25 cellular contexts compared by ENCODE assay signal in the genomic region with DNA sequence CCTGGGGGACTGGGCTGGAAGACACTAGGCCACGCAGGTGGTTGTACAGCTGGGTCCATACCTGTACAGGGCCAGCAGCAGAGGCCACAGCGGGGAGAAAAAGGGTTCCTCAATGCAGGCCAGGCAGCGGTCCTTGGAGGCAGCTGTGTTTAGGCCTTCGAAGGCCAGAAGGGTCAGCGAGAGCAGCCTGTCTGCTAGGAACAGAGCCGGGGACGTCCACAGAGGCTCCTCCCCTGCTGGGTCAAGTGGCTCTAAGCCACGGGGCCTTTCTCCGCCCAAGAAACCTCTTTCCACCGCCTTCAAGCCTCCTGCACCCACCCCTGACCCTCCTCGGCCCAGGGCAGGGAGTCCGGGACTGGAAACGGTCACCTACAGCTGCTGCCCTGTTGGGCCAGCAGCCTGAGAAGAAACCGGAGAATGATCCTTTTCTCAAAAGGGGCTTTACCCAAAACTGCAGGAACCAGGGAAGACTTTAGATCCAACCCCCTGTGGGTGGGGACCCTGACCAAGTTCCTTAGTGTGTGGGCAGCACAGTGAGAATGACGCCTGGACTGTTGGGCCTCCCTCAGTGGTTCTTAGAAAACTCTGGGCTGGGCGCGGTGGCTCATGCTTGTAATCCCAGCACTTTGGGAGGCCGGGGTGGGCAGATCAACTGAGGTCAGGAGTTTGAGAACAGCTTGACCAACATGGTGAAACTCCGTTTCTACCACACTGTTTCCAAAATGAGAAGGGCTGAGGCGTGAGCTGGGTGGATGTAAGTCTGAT. TPM values are rescaled to one million over a fixed set of nuclear protein-coding genes. Genes with fewer than 3 reads are reported as not detected.
A peak's percentile ranks its signal among the peaks of the same experiment; 100 is the strongest.
DNase-seq lines count a peak whose midpoint lies in the region; ATAC-seq, FAIRE-seq and TF ChIP-seq lines count a peak whose summit lies in the region.
"Had no signal": no experiment of that assay in that cellular context is flagged by ENCODE, and none has a peak within 500 bp of the region (broad histone marks: within the 10 kb centered on the region; RNA-seq: fewer than 3 reads in every experiment).

No MANE protein-coding gene starts in this region.

- no TSS peak for BruUV-seq in K562 (replicated peaks; lab: Mats Ljungman, UMichigan)

- WGBS in K562 (ENCODE audit: insufficient coverage, low coverage, missing lambda C conversion rate), result 45% methylated on average over 17 of the region's 20 CpGs

- in situ Hi-C loops in K562 (cut with MboI), result no loop called here

- 0 out of 2 replicates have a peak, but pooled peaks cover 5% of the 10 kb centered on the region for H3F3A ChIP-seq in GM23338 (replicated peaks; ENCODE audit: low read depth)

- TF ChIP-seq CTCF in GM23338 (conservative IDR thresholded peaks at IDR 0.05; ENCODE audit: low read depth in 2 of 2) (no peak), K562 (IDR thresholded peaks at IDR 0.05 in 2 of 3, conservative IDR thresholded peaks at IDR 0.05 in 1 of 3; ENCODE audit: insufficient read depth in 2 of 3, low read depth in 1 of 3, low read length in 3 of 3) (no peak), nephron progenitor cell (IDR thresholded peaks at IDR 0.05) (no peak)

- H3K27ac ChIP-seq in GM23338 (ENCODE audit: low read depth) (no peak overlapping the region), K562 (ENCODE audit: extremely low read depth, low read depth, low read length) (peak overlapping the region; percentile 51; the same call in 2 of the 3 replicates)

- peak overlapping the region; percentile 65 for H3K4me2 ChIP-seq in GM23338
- H3K4me2 ChIP-seq in K562 (ENCODE audit: insufficient read depth, low read length), result peak overlapping the region; percentile 22

- CTCF ChIA-PET in K562 (lab: Yijun Ruan, JAX; ENCODE audit: low intra/inter-chr PET ratio), result no interaction called here

- H3K36me3 ChIP-seq in GM23338 (ENCODE audit: insufficient read depth) (no peaks in the 10 kb centered on the region; the same call in 1 of the 2 replicates), K562 (ENCODE audit: control insufficient read depth, insufficient read depth, low read length) (peaks cover 19% of the 10 kb centered on the region)

- peak; percentile 85 for FAIRE-seq in K562 (lab: Jason Lieb, UNC)
- FAIRE-seq: small intestine had no signal

- H3K27me3 ChIP-seq in GM23338 (ENCODE audit: insufficient read depth), result peaks cover 15% of the 10 kb centered on the region
- no peaks in the 10 kb centered on the region for H3K27me3 ChIP-seq in K562 (ENCODE audit: control insufficient read depth in 2 of 2, insufficient read depth in 2 of 2, low read length in 2 of 2)

- no peak for TF ChIP-seq POLR2A in K562 (conservative IDR thresholded peaks at IDR 0.05)

- ATAC-seq in GM23338, result no peak
- peak; percentile 7 for ATAC-seq in K562
- ATAC-seq: activated T-cell treated with anti-CD3 and anti-CD28 coated beads, Interleukin-2, amount 50 U/mL, for 72 hours had no signal

- no peak for TF ChIP-seq RAD21 in K562 (CRISPR knock-in tag; conservative IDR thresholded peaks at IDR 0.05 in 1 of 2, IDR thresholded peaks at IDR 0.05 in 1 of 2)

- H4K20me1 ChIP-seq in GM23338 (replicated peaks; ENCODE audit: insufficient read depth) (peaks cover 13% of the 10 kb centered on the region), K562 (replicated peaks; ENCODE audit: control insufficient read depth, insufficient read depth, low read length) (no peaks in the 10 kb centered on the region)

- H3K4me1 Mint-ChIP-seq in T-helper 2 cell treated with Interferon-gamma antibody and Interleukin-4, amounts not matched to agents 5 μg/mL and 100 μg/mL, for 36 hours (ENCODE audit: low read depth), result peaks cover 5% of the 10 kb centered on the region
- H3K4me1 Mint-ChIP-seq in GM23338 (peaks cover 11% of the 10 kb centered on the region), nephron progenitor cell (peaks cover 20% of the 10 kb centered on the region)

- H3K9me2 ChIP-seq in GM23338 (ENCODE audit: insufficient read depth), result no peaks in the 10 kb centered on the region

- no peaks in the 10 kb centered on the region for H3K9me1 ChIP-seq in K562 (ENCODE audit: control insufficient read depth, insufficient read depth, low read length)

- no peaks in the 10 kb centered on the region for H3K9me3 Mint-ChIP-seq in T-helper 2 cell treated with Interferon-gamma antibody and Interleukin-4, amounts not matched to agents 5 μg/mL and 100 μg/mL, for 36 hours
- H3K9me3 Mint-ChIP-seq in GM23338 (no peaks in the 10 kb centered on the region), nephron progenitor cell (peaks cover 5% of the 10 kb centered on the region)
- H3K9me3 Mint-ChIP-seq: activated B cell treated with CpG ODN at 0.5 μM for 24 hours; activated CD4-positive, alpha-beta memory T cell treated with anti-CD3 and anti-CD28 coated beads, Interleukin-2, amount 10 ng/mL, durations not matched to agents 7 days and 5 days; activated naive CD8-positive, alpha-beta T cell treated with anti-CD3 and anti-CD28 coated beads for 36 hours; activated T-cell treated with anti-CD3 and anti-CD28 coated beads, Interleukin-2, amount 50 U/mL, for 72 hours had no signal

- no peaks in the 10 kb centered on the region for H3K27me3 Mint-ChIP-seq in T-helper 2 cell treated with Interferon-gamma antibody and Interleukin-4, amounts not matched to agents 5 μg/mL and 100 μg/mL, for 36 hours (ENCODE audit: low read depth)
- H3K27me3 Mint-ChIP-seq in GM23338 (ENCODE audit: insufficient read depth, low read depth, poor library complexity), result peaks cover 23% of the 10 kb centered on the region
- H3K27me3 Mint-ChIP-seq in nephron progenitor cell (ENCODE audit: low read depth, poor library complexity), result peaks cover 5% of the 10 kb centered on the region
- H3K27me3 Mint-ChIP-seq: activated B cell treated with CpG ODN at 0.5 μM for 24 hours; activated CD4-positive, alpha-beta memory T cell treated with anti-CD3 and anti-CD28 coated beads, Interleukin-2, amount 10 ng/mL, durations not matched to agents 7 days and 5 days; activated naive CD8-positive, alpha-beta T cell treated with anti-CD3 and anti-CD28 coated beads for 36 hours had no signal

- intact Hi-C loops in K562 (cut with micrococcal nuclease), result loop anchor here (5.0 kb wide), 1 partner anchor 42 kb away; no protein-coding TSS in a partner anchor

- H2AFZ ChIP-seq in GM23338 (no peak overlapping the region), K562 (ENCODE audit: low read depth, low read length) (peak overlapping the region; percentile 69)

- no peak for DNase-seq in T-helper 2 cell treated with Interferon-gamma antibody and Interleukin-4, amounts not matched to agents 5 μg/mL and 100 μg/mL, for 36 hours (ENCODE audit: low spot score)
- DNase-seq in T-helper 2 cell (no peak), GM23338 (ENCODE audit: low spot score) (no peak), K562 (ENCODE audit: extremely low read depth in 1 of 4, low spot score in 3 of 4) (peak in 2 of 4 experiments; percentile 45 to 65), nephron progenitor cell (no peak), NCI-H1436 (lab: John Stamatoyannopoulos, UW) (no peak), pons (ENCODE audit: low spot score) (no peak), DMS53 (lab: John Stamatoyannopoulos, UW) (no peak)
- DNase-seq: activated B cell treated with CpG ODN at 0.5 μM for 24 hours; activated CD4-positive, alpha-beta memory T cell treated with anti-CD3 and anti-CD28 coated beads, Interleukin-2, amount 10 ng/mL, durations not matched to agents 7 days and 5 days; activated naive CD8-positive, alpha-beta T cell treated with anti-CD3 and anti-CD28 coated beads for 36 hours; activated T-cell treated with anti-CD3 and anti-CD28 coated beads, Interleukin-2, amount 50 U/mL, for 72 hours; AML-193; DMS79; GF-D8; head of caudate nucleus; kidney glomerular epithelial cell; NCI-H1048; NCI-H187; NCI-H526 treated with DMSO at 0.1 percent for 48 hours; occipital lobe; small intestine; stimulated activated CD4-positive, alpha-beta T cell treated with anti-CD3 and anti-CD28 coated beads, Interleukin-2, amount 100 ng/mL, for 24 hours; substantia nigra had no signal

- H3K4me3 Mint-ChIP-seq in T-helper 2 cell treated with Interferon-gamma antibody and Interleukin-4, amounts not matched to agents 5 μg/mL and 100 μg/mL, for 36 hours, result peak overlapping the region; percentile 54
- H3K4me3 Mint-ChIP-seq in GM23338 (peak overlapping the region; percentile 30; the same call in 1 of the 3 replicates), nephron progenitor cell (peak overlapping the region; percentile 40)
- H3K4me3 Mint-ChIP-seq: activated B cell treated with CpG ODN at 0.5 μM for 24 hours; activated CD4-positive, alpha-beta memory T cell treated with anti-CD3 and anti-CD28 coated beads, Interleukin-2, amount 10 ng/mL, durations not matched to agents 7 days and 5 days; activated naive CD8-positive, alpha-beta T cell treated with anti-CD3 and anti-CD28 coated beads for 36 hours had no signal

- 0 out of 2 replicates have a peak overlapping the region, but pooled peaks have one; percentile 13 for H3K4me3 ChIP-seq in GM23338
- H3K4me3 ChIP-seq in K562, result no peak overlapping the region
- H3K4me3 ChIP-seq: lung had no signal

- H3K9ac ChIP-seq in K562 (ENCODE audit: insufficient read depth in 1 of 2, low read depth in 2 of 2, low read length in 2 of 2), result peak overlapping the region; percentile 31 to 88

- peaks cover 12% of the 10 kb centered on the region for H3K4me1 ChIP-seq in GM23338 (ENCODE audit: insufficient read depth)
- peaks cover 18 to 80% of the 10 kb centered on the region in 2 experiments; a peak in 4 of 5 replicates for H3K4me1 ChIP-seq in K562 (replicated peaks in 1 of 2; ENCODE audit: control insufficient read depth in 2 of 2, insufficient read depth in 2 of 2, low read length in 2 of 2)

- peaks cover 9% of the 10 kb centered on the region for H3K36me3 Mint-ChIP-seq in T-helper 2 cell treated with Interferon-gamma antibody and Interleukin-4, amounts not matched to agents 5 μg/mL and 100 μg/mL, for 36 hours (ENCODE audit: low read depth)
- H3K36me3 Mint-ChIP-seq in GM23338 (ENCODE audit: low read depth), result peaks cover 14% of the 10 kb centered on the region
- H3K36me3 Mint-ChIP-seq in nephron progenitor cell (ENCODE audit: low read depth), result peaks cover 11% of the 10 kb centered on the region

- H3K79me2 ChIP-seq in GM23338 (replicated peaks; ENCODE audit: insufficient read depth) (peaks cover 6% of the 10 kb centered on the region), K562 (ENCODE audit: control insufficient read depth, insufficient read depth, low read length) (peaks cover 29% of the 10 kb centered on the region)

- H3K9me3 ChIP-seq in K562 (replicated peaks; ENCODE audit: control insufficient read depth, insufficient read depth, low read depth, low read length), result 0 out of 2 replicates have a peak, but pooled peaks cover 2% of the 10 kb centered on the region

- POLR2A ChIA-PET in K562 (lab: Yijun Ruan, JAX), result interaction anchor here (0.5 to 4.5 kb wide), 4 partner anchors 8 to 25 kb away, joined by 3 to 45 read pairs (median 8); a partner anchor contains a TSS

- no peak for TF ChIP-seq EP300 in K562 (IDR thresholded peaks at IDR 0.05; ENCODE audit: low read length)

- H3K27ac Mint-ChIP-seq in T-helper 2 cell treated with Interferon-gamma antibody and Interleukin-4, amounts not matched to agents 5 μg/mL and 100 μg/mL, for 36 hours, result no peak overlapping the region
- H3K27ac Mint-ChIP-seq in GM23338 (no peak overlapping the region), nephron progenitor cell (peak overlapping the region; percentile 93)
- H3K27ac Mint-ChIP-seq: activated B cell treated with CpG ODN at 0.5 μM for 24 hours; activated CD4-positive, alpha-beta memory T cell treated with anti-CD3 and anti-CD28 coated beads, Interleukin-2, amount 10 ng/mL, durations not matched to agents 7 days and 5 days; activated naive CD8-positive, alpha-beta T cell treated with anti-CD3 and anti-CD28 coated beads for 36 hours; activated T-cell treated with anti-CD3 and anti-CD28 coated beads, Interleukin-2, amount 50 U/mL, for 72 hours had no signal

RNA-seq across cellular contexts. Expression of a gene that starts 8.4 kb away (rescaled TPM):
- 23.4 and 26.2 TPM in 2 replicates for total RNA-seq in GM23338 (2014; rRNA removed; shearing (Covaris generic))
- polyA plus RNA-seq in GM23338 (2016; fragmentation: Nextera tagmentation; extraction: Ambion mirVana) (6.9 and 11.1 TPM in 2 replicates), K562 (2011; rRNA removed) (4.0 and 4.5 TPM in 2 replicates), K562 (2014; fragmentation: Illumina TruSeq; extraction: Trizol) (1.1 and 3.7 TPM in 2 replicates), K562 (2014; fragmentation: Nextera tagmentation; extraction: Ambion mirVana) (under 1 TPM in 1 of 2 experiments, not detected in 1; 0.13 TPM), K562 (2014; rRNA removed) (11.5 and 15.2 TPM in 2 replicates)
- total RNA-seq in K562 (2011; cell fraction: chromatin; rRNA removed; ENCODE audit: low replicate concordance), result 4.8 and 30.8 TPM in 2 replicates
- 32.7 and 32.9 TPM in 2 replicates for total RNA-seq in K562 (2011; cell fraction: nucleolus; rRNA removed)
- 10.5 and 10.9 TPM in 2 replicates for total RNA-seq in K562 (2011; cell fraction: nucleoplasm; rRNA removed)
- total RNA-seq in K562 (2014; rRNA removed) (17.0 and 19.7 TPM in 2 replicates), K562 (2014; rRNA removed; fragmentation: Illumina TruSeq; extraction: Trizol) (0.26 and 0.47 TPM in 2 replicates), K562 (2015; rRNA removed; fragmentation: Illumina TruSeq; extraction: Trizol) (4.3 and 5.1 TPM in 2 replicates), K562 (2021) (19.2 and 19.4 TPM in 2 replicates)
- 5.7 and 25.8 TPM in 2 replicates for polyA plus RNA-seq in K562 (2011; cell fraction: cytosol; rRNA removed)
- 10.9 and 25.7 TPM in 2 replicates for polyA plus RNA-seq in K562 (2011; cell fraction: nucleus; rRNA removed)
- polyA plus RNA-seq in K562 (2012), result 11.3 and 11.6 TPM in 2 replicates
- polyA minus RNA-seq in K562 (2011; rRNA and poly(A)+ RNA removed), result 0.33 and 1.8 TPM in 2 replicates
- 7.8 and 11.9 TPM in 2 replicates for polyA minus RNA-seq in K562 (2011; cell fraction: cytosol; rRNA and poly(A)+ RNA removed)
- 5.7 and 11.7 TPM in 2 replicates for polyA minus RNA-seq in K562 (2011; cell fraction: nucleus; rRNA and poly(A)+ RNA removed)

RNA-seq across cellular contexts. Expression of a gene that starts 10.8 kb away (rescaled TPM):
- total RNA-seq in GM23338 (2014; rRNA removed; shearing (Covaris generic)), result 1.8 and 2.1 TPM in 2 replicates
- polyA plus RNA-seq in GM23338 (2016; fragmentation: Nextera tagmentation; extraction: Ambion mirVana), result 2.0 and 2.2 TPM in 2 replicates
- total RNA-seq in K562 (2011; cell fraction: chromatin; rRNA removed; ENCODE audit: low replicate concordance), result 5.2 and 13.2 TPM in 2 replicates
- total RNA-seq in K562 (2011; cell fraction: nucleolus; rRNA removed), result 9.5 and 9.9 TPM in 2 replicates
- total RNA-seq in K562 (2011; cell fraction: nucleoplasm; rRNA removed), result 4.3 and 4.5 TPM in 2 replicates
- 2.9 and 3.0 TPM in 2 replicates for total RNA-seq in K562 (2014; rRNA removed)
- total RNA-seq in K562 (2014; rRNA removed; fragmentation: Illumina TruSeq; extraction: Trizol), result 0.26 and 0.33 TPM in 2 replicates
- total RNA-seq in K562 (2015; rRNA removed; fragmentation: Illumina TruSeq; extraction: Trizol), result 0.58 and 0.94 TPM in 2 replicates
- 3.1 and 3.7 TPM in 2 replicates for total RNA-seq in K562 (2021)
- polyA plus RNA-seq in K562 (2011; rRNA removed), result 0.95 and 2.9 TPM in 2 replicates
- polyA plus RNA-seq in K562 (2011; cell fraction: cytosol; rRNA removed), result 1.3 and 3.5 TPM in 2 replicates
- polyA plus RNA-seq in K562 (2011; cell fraction: nucleus; rRNA removed), result 9.4 and 15.9 TPM in 2 replicates
- polyA plus RNA-seq in K562 (2012), result 4.5 and 13.7 TPM in 2 replicates
- 1.1 and 2.7 TPM in 2 replicates for polyA plus RNA-seq in K562 (2014; fragmentation: Illumina TruSeq; extraction: Trizol)
- polyA plus RNA-seq in K562 (2014; fragmentation: Nextera tagmentation; extraction: Ambion mirVana), result 1 to 10 TPM; 1.0 to 1.4 TPM
- polyA plus RNA-seq in K562 (2014; rRNA removed), result 3.0 and 3.5 TPM in 2 replicates
- 0.42 and 0.66 TPM in 2 replicates for polyA minus RNA-seq in K562 (2011; rRNA and poly(A)+ RNA removed)
- polyA minus RNA-seq in K562 (2011; cell fraction: cytosol; rRNA and poly(A)+ RNA removed), result 1.8 and 2.7 TPM in 2 replicates
- 2.7 and 2.9 TPM in 2 replicates for polyA minus RNA-seq in K562 (2011; cell fraction: nucleus; rRNA and poly(A)+ RNA removed)

RNA-seq across cellular contexts. Expression of a gene that starts 11.4 kb away (rescaled TPM):
- total RNA-seq in GM23338 (2014; rRNA removed; shearing (Covaris generic)), result 12.7 and 15.6 TPM in 2 replicates
- polyA plus RNA-seq in GM23338 (2016; fragmentation: Nextera tagmentation; extraction: Ambion mirVana) (3.4 and 4.3 TPM in 2 replicates), K562 (2011; rRNA removed) (15.8 and 21.7 TPM in 2 replicates), K562 (2014; fragmentation: Illumina TruSeq; extraction: Trizol) (17.2 and 29.0 TPM in 2 replicates), K562 (2014; fragmentation: Nextera tagmentation; extraction: Ambion mirVana) (under 1 TPM; 0.49 to 0.80 TPM), K562 (2014; rRNA removed) (36.7 and 42.4 TPM in 2 replicates)
- total RNA-seq in K562 (2011; cell fraction: chromatin; rRNA removed; ENCODE audit: low replicate concordance), result 123 and 273 TPM in 2 replicates
- total RNA-seq in K562 (2011; cell fraction: nucleolus; rRNA removed), result 130 and 136 TPM in 2 replicates
- 112 and 149 TPM in 2 replicates for total RNA-seq in K562 (2011; cell fraction: nucleoplasm; rRNA removed)
- total RNA-seq in K562 (2014; rRNA removed) (28.0 and 31.4 TPM in 2 replicates), K562 (2014; rRNA removed; fragmentation: Illumina TruSeq; extraction: Trizol) (9.2 and 9.8 TPM in 2 replicates), K562 (2015; rRNA removed; fragmentation: Illumina TruSeq; extraction: Trizol) (13.9 and 16.9 TPM in 2 replicates), K562 (2021) (40.0 and 43.9 TPM in 2 replicates)
- 16.1 and 25.5 TPM in 2 replicates for polyA plus RNA-seq in K562 (2011; cell fraction: cytosol; rRNA removed)
- 120 and 167 TPM in 2 replicates for polyA plus RNA-seq in K562 (2011; cell fraction: nucleus; rRNA removed)
- 27.0 and 27.2 TPM in 2 replicates for polyA plus RNA-seq in K562 (2012)
- polyA minus RNA-seq in K562 (2011; rRNA and poly(A)+ RNA removed), result 6.4 and 10.5 TPM in 2 replicates
- 16.7 and 19.7 TPM in 2 replicates for polyA minus RNA-seq in K562 (2011; cell fraction: cytosol; rRNA and poly(A)+ RNA removed)
- polyA minus RNA-seq in K562 (2011; cell fraction: nucleus; rRNA and poly(A)+ RNA removed), result 27.6 and 35.0 TPM in 2 replicates

RNA-seq across cellular contexts. Expression of a gene that starts 23.4 kb away (rescaled TPM):
- 53.2 and 64.6 TPM in 2 replicates for total RNA-seq in GM23338 (2014; rRNA removed; shearing (Covaris generic))
- polyA plus RNA-seq in GM23338 (2016; fragmentation: Nextera tagmentation; extraction: Ambion mirVana) (79.0 and 88.0 TPM in 2 replicates), K562 (2011; rRNA removed) (55.9 and 77.3 TPM in 2 replicates), K562 (2014; fragmentation: Illumina TruSeq; extraction: Trizol) (38.0 and 46.5 TPM in 2 replicates), K562 (2014; fragmentation: Nextera tagmentation; extraction: Ambion mirVana) (1 to 10 TPM; 2.0 to 3.3 TPM), K562 (2014; rRNA removed) (75.0 and 85.1 TPM in 2 replicates)
- 275 and 586 TPM in 2 replicates for total RNA-seq in K562 (2011; cell fraction: chromatin; rRNA removed; ENCODE audit: low replicate concordance)
- total RNA-seq in K562 (2011; cell fraction: nucleolus; rRNA removed), result 284 and 289 TPM in 2 replicates
- total RNA-seq in K562 (2011; cell fraction: nucleoplasm; rRNA removed), result 252 and 255 TPM in 2 replicates
- total RNA-seq in K562 (2014; rRNA removed) (40.1 and 55.8 TPM in 2 replicates), K562 (2014; rRNA removed; fragmentation: Illumina TruSeq; extraction: Trizol) (25.5 and 34.8 TPM in 2 replicates), K562 (2015; rRNA removed; fragmentation: Illumina TruSeq; extraction: Trizol) (35.8 and 40.3 TPM in 2 replicates), K562 (2021) (65.1 and 75.4 TPM in 2 replicates)
- polyA plus RNA-seq in K562 (2011; cell fraction: cytosol; rRNA removed), result 39.7 and 56.1 TPM in 2 replicates
- 756 and 811 TPM in 2 replicates for polyA plus RNA-seq in K562 (2011; cell fraction: nucleus; rRNA removed)
- 45.3 and 62.2 TPM in 2 replicates for polyA plus RNA-seq in K562 (2012)
- 21.7 and 25.8 TPM in 2 replicates for polyA minus RNA-seq in K562 (2011; rRNA and poly(A)+ RNA removed)
- 16.0 and 16.3 TPM in 2 replicates for polyA minus RNA-seq in K562 (2011; cell fraction: cytosol; rRNA and poly(A)+ RNA removed)
- polyA minus RNA-seq in K562 (2011; cell fraction: nucleus; rRNA and poly(A)+ RNA removed), result 56.4 and 75.0 TPM in 2 replicates

RNA-seq across cellular contexts. Expression of a gene that starts 52.3 kb away (rescaled TPM):
- total RNA-seq in GM23338 (2014; rRNA removed; shearing (Covaris generic)), result 5.8 and 6.6 TPM in 2 replicates
- 13.9 and 17.4 TPM in 2 replicates for polyA plus RNA-seq in GM23338 (2016; fragmentation: Nextera tagmentation; extraction: Ambion mirVana)
- 39.5 and 51.6 TPM in 2 replicates for total RNA-seq in K562 (2011; cell fraction: chromatin; rRNA removed; ENCODE audit: low replicate concordance)
- total RNA-seq in K562 (2011; cell fraction: nucleolus; rRNA removed), result 25.5 and 30.5 TPM in 2 replicates
- 30.6 and 33.0 TPM in 2 replicates for total RNA-seq in K562 (2011; cell fraction: nucleoplasm; rRNA removed)
- 9.7 and 14.0 TPM in 2 replicates for total RNA-seq in K562 (2014; rRNA removed)
- 10.5 and 11.8 TPM in 2 replicates for total RNA-seq in K562 (2014; rRNA removed; fragmentation: Illumina TruSeq; extraction: Trizol)
- 11.2 and 14.9 TPM in 2 replicates for total RNA-seq in K562 (2015; rRNA removed; fragmentation: Illumina TruSeq; extraction: Trizol)
- total RNA-seq in K562 (2021), result 18.2 and 19.7 TPM in 2 replicates
- polyA plus RNA-seq in K562 (2011; rRNA removed), result 9.8 and 11.8 TPM in 2 replicates
- 10.3 and 12.0 TPM in 2 replicates for polyA plus RNA-seq in K562 (2011; cell fraction: cytosol; rRNA removed)
- polyA plus RNA-seq in K562 (2011; cell fraction: nucleus; rRNA removed), result 26.2 and 27.8 TPM in 2 replicates
- polyA plus RNA-seq in K562 (2012), result 13.1 and 14.5 TPM in 2 replicates
- polyA plus RNA-seq in K562 (2014; fragmentation: Illumina TruSeq; extraction: Trizol), result 15.6 and 20.0 TPM in 2 replicates
- polyA plus RNA-seq in K562 (2014; fragmentation: Nextera tagmentation; extraction: Ambion mirVana), result 1 to 10 TPM; 4.0 to 5.4 TPM
- polyA plus RNA-seq in K562 (2014; rRNA removed), result 16.4 and 18.1 TPM in 2 replicates
- 7.6 and 7.7 TPM in 2 replicates for polyA minus RNA-seq in K562 (2011; rRNA and poly(A)+ RNA removed)
- polyA minus RNA-seq in K562 (2011; cell fraction: cytosol; rRNA and poly(A)+ RNA removed), result 4.0 and 5.6 TPM in 2 replicates
- polyA minus RNA-seq in K562 (2011; cell fraction: nucleus; rRNA and poly(A)+ RNA removed), result 6.1 and 8.0 TPM in 2 replicates
